In genomic region chr10:62244785-62245595, GRCh38 we compare ENCODE assay signal across 8 cellular contexts. TPM values are rescaled to one million over a fixed set of nuclear protein-coding genes. Genes with fewer than 3 reads are reported as not detected.
DNase-seq lines count a peak whose midpoint lies in the region; ATAC-seq and TF ChIP-seq lines count a peak whose summit lies in the region.

No MANE protein-coding gene starts in this region.

- H3K4me1 ChIP-seq in mammary epithelial cell (ENCODE audit: insufficient read depth, low read length), result peaks cover 18% of the 10 kb centered on the region

- no peak overlapping the region for H3K4me3 ChIP-seq in LNCaP clone FGC (ENCODE audit: low read depth, low read length)
- peak overlapping the region in 2 of 3 experiments; percentile 14 to 69 for H3K4me3 ChIP-seq in mammary epithelial cell (replicated peaks in 1 of 3; ENCODE audit: insufficient read depth in 1 of 3, low read depth in 2 of 3, low read length in 3 of 3)

- CTCF ChIA-PET in mammary epithelial cell (lab: Charles Lee; ENCODE audit: low non-redundant PET), result interaction anchor here (0.5 to 1.5 kb wide), 5 partner anchors 178 to 494 kb away, joined by 4 to 23 read pairs (median 6); no protein-coding TSS in a partner anchor

- no peaks in the 10 kb centered on the region for H4K20me1 ChIP-seq in mammary epithelial cell (ENCODE audit: insufficient read depth, low read length)

- H3K36me3 ChIP-seq in mammary epithelial cell (ENCODE audit: insufficient read depth, low read length), result no peaks in the 10 kb centered on the region

- ATAC-seq in GM21619 (IDR thresholded peaks at IDR 0.05; ENCODE audit: unreplicated experiment), result peak; percentile 50
- ATAC-seq in stimulated activated naive CD8-positive, alpha-beta T cell treated with anti-CD3 and anti-CD28 coated beads, Interleukin-15, Interleukin-2, amounts not matched to agents 100 U/mL and 50 U/mL, for 24 hours, result peak; percentile 87

- peak overlapping the region; percentile 40 for H3K9ac ChIP-seq in mammary epithelial cell (ENCODE audit: insufficient read depth, low read length)

- 10% methylated on average over 5 of the region's 5 CpGs for WGBS in mammary epithelial cell (ENCODE audit: low coverage, missing lambda C conversion rate)

- H3K4me2 ChIP-seq in mammary epithelial cell (ENCODE audit: insufficient read depth, low read depth, low read length), result peak overlapping the region; percentile 93

- H3K27ac ChIP-seq in mammary epithelial cell (ENCODE audit: insufficient read depth, low read depth, low read length), result peak overlapping the region; percentile 84

- TF ChIP-seq CTCF in LNCaP clone FGC (IDR thresholded peaks at IDR 0.05; ENCODE audit: control insufficient read depth, extremely low read depth, insufficient read depth), result peak; percentile 88
- peak; percentile 85 to 96 for TF ChIP-seq CTCF in mammary epithelial cell (conservative IDR thresholded peaks at IDR 0.05 in 1 of 2, IDR thresholded peaks at IDR 0.05 in 1 of 2; ENCODE audit: extremely low read depth in 1 of 2, insufficient read depth in 1 of 2, low read depth in 1 of 2, low read length in 2 of 2)

- dilution Hi-C loops in mammary epithelial cell (cut with HindIII; ENCODE audit: low sequenced_read_pairs), result no loop called here

- DNase-seq in SIG-M5 treated with dmso at 0.1 percent for 504 hours (lab: John Stamatoyannopoulos, UW; ENCODE audit: unreplicated experiment), result peak; percentile 67
- no peak for DNase-seq in SIG-M5 (lab: John Stamatoyannopoulos, UW)
- DNase-seq in LNCaP clone FGC (ENCODE audit: low read depth), result no peak
- DNase-seq in SKM-1 treated with dmso at 0.1 percent for 144 hours (lab: John Stamatoyannopoulos, UW; ENCODE audit: unreplicated experiment), result peak; percentile 30
- DNase-seq in mammary epithelial cell, result peak; percentile 70
- DNase-seq in kidney tubule cell (ENCODE audit: low spot score), result peak; percentile 67
- DNase-seq in stimulated activated naive CD8-positive, alpha-beta T cell treated with anti-CD3 and anti-CD28 coated beads, Interleukin-15, Interleukin-2, amounts not matched to agents 100 U/mL and 50 U/mL, for 24 hours, result peak; percentile 43

- BruUV-seq in mammary epithelial cell (replicated peaks; lab: Mats Ljungman, UMichigan), result no TSS peak

- intact Hi-C loops in mammary epithelial cell (cut with micrococcal nuclease), result loop anchor here (1.0 to 5.0 kb wide), 6 partner anchors 168 to 572 kb away; partner anchors contain the start of gene EGR2

- H3K79me2 ChIP-seq in mammary epithelial cell (ENCODE audit: insufficient read depth, low read length), result peaks cover 13% of the 10 kb centered on the region

- in situ Hi-C loops in mammary epithelial cell (cut with MboI; ENCODE audit: low sequenced_read_pairs in 2 of 2), result loop anchor here (5.0 to 25.0 kb wide), 4 partner anchors 193 to 483 kb away; partner anchors contain the start of gene ARID5B (in 1 of the 2)

- peak overlapping the region; percentile 68 for H2AFZ ChIP-seq in mammary epithelial cell (ENCODE audit: low read depth, low read length)

- no peaks in the 10 kb centered on the region for H3K9me3 ChIP-seq in mammary epithelial cell (replicated peaks; ENCODE audit: insufficient read depth, low read length)

- H3K27me3 ChIP-seq in mammary epithelial cell (ENCODE audit: insufficient read depth, low read length), result no peaks in the 10 kb centered on the region

RNA-seq across cellular contexts. Expression of gene RTKN2, which starts 23.7 kb away (rescaled TPM):
- total RNA-seq in mammary epithelial cell, result 1 to 10 TPM; 2.7 to 4.5 TPM
- 1.4 TPM for polyA plus RNA-seq in mammary epithelial cell
- 7.0 TPM for polyA minus RNA-seq in mammary epithelial cell

Comparison
In these comparisons a context has a peak if more than half of its experiments do, and no peak if none do; other contexts are left out.
1. DNase-seq: peak in SIG-M5 treated with dmso at 0.1 percent for 504 hours (single experiment), SKM-1 treated with dmso at 0.1 percent for 144 hours (single experiment), mammary epithelial cell (single experiment), kidney tubule cell (single experiment) and stimulated activated naive CD8-positive, alpha-beta T cell treated with anti-CD3 and anti-CD28 coated beads, Interleukin-15, Interleukin-2, amounts not matched to agents 100 U/mL and 50 U/mL, for 24 hours (single experiment); none in SIG-M5 (single experiment) and LNCaP clone FGC (single experiment).